Comparison of ENCODE assay signal across 8 cellular contexts in genomic region chr5:149552038-149552494, GRCh38. TPM values are rescaled to one million over a fixed set of nuclear protein-coding genes. Genes with fewer than 3 reads are reported as not detected.
A peak's percentile ranks its signal among the peaks of the same experiment; 100 is the strongest.
DNase-seq lines count a peak whose midpoint lies in the region; ATAC-seq, FAIRE-seq and TF ChIP-seq lines count a peak whose summit lies in the region.

No MANE protein-coding gene starts in this region.

- H4K20me1 ChIP-seq in PC-9 (ENCODE audit: insufficient read depth) (peaks cover 19% of the 10 kb centered on the region), endothelial cell of umbilical vein (replicated peaks; ENCODE audit: control insufficient read depth, extremely low read depth, insufficient read depth, low read length) (peaks cover 3% of the 10 kb centered on the region), osteoblast (ENCODE audit: insufficient read depth, low read length) (peaks cover 15% of the 10 kb centered on the region)

- H3K36me3 Mint-ChIP-seq in CD4-positive, alpha-beta T cell (ENCODE audit: low read depth), result peaks cover 44% of the 10 kb centered on the region

- intact Hi-C loops in CD4-positive, alpha-beta T cell (cut with DNase I, micrococcal nuclease), result loop anchor here (5.0 to 10.0 kb wide), 7 partner anchors 60 to 1703 kb away; partner anchors contain the start of genes ADRB2 (in 1 of the 2), FBXO38 (in 1 of the 2), GM2A (in 1 of the 2) and HMGXB3 (in 1 of the 2)
- intact Hi-C loops in PC-9 (cut with micrococcal nuclease; ENCODE audit: unreplicated experiment) (no loop called here), endothelial cell of umbilical vein (cut with micrococcal nuclease) (no loop called here)

- no peak for TF ChIP-seq POLR2A in endothelial cell of umbilical vein (IDR thresholded peaks at IDR 0.05; ENCODE audit: low read depth, low read length)

- dilution Hi-C loops in endothelial cell of umbilical vein (cut with MboI; ENCODE audit: extremely low pct_ligation_motif_present, low sequenced_read_pairs), result no loop called here

- no peak for FAIRE-seq in endothelial cell of umbilical vein (lab: Jason Lieb, UNC)

- no peaks in the 10 kb centered on the region for H3K27me3 ChIP-seq in CD4-positive, alpha-beta T cell (ENCODE audit: control insufficient read depth, insufficient read depth, low read length)
- H3K27me3 ChIP-seq in PC-9 (ENCODE audit: insufficient read depth, low read depth) (no peaks in the 10 kb centered on the region), endothelial cell of umbilical vein (ENCODE audit: control insufficient read depth in 2 of 2, insufficient read depth in 2 of 2, low read length in 2 of 2) (no peaks in the 10 kb centered on the region), osteoblast (ENCODE audit: insufficient read depth, low read length) (no peaks in the 10 kb centered on the region)

- H3K9me2 ChIP-seq in PC-9 (ENCODE audit: insufficient read depth), result no peaks in the 10 kb centered on the region

- peak overlapping the region; percentile 94 for H3K27ac ChIP-seq in CD4-positive, alpha-beta T cell (ENCODE audit: low read depth, low read length)
- peak overlapping the region; percentile 86 for H3K27ac ChIP-seq in PC-9
- peak overlapping the region; percentile 91 for H3K27ac ChIP-seq in endothelial cell of umbilical vein (ENCODE audit: insufficient read depth, low read depth, low read length)
- peak overlapping the region; percentile 100 for H3K27ac ChIP-seq in osteoblast (ENCODE audit: low read depth, low read length)

- H3K9me3 ChIP-seq in CD4-positive, alpha-beta T cell (ENCODE audit: control insufficient read depth, low read length), result no peaks in the 10 kb centered on the region
- no peaks in the 10 kb centered on the region for H3K9me3 ChIP-seq in PC-9 (ENCODE audit: insufficient read depth, low read depth)
- no peaks in the 10 kb centered on the region for H3K9me3 ChIP-seq in endothelial cell of umbilical vein (replicated peaks; ENCODE audit: control insufficient read depth, insufficient read depth, low read length)
- H3K9me3 ChIP-seq in osteoblast (ENCODE audit: low read depth, low read length), result no peaks in the 10 kb centered on the region

- H3K4me3 ChIP-seq in PC-9 (peak overlapping the region; percentile 82), endothelial cell of umbilical vein (replicated peaks in 1 of 3; ENCODE audit: insufficient read depth in 1 of 3, low read depth in 1 of 3, low read length in 3 of 3) (peak overlapping the region; percentile 36 to 81 (median 63)), osteoblast (ENCODE audit: insufficient read depth, low read length) (peak overlapping the region; percentile 100)

- no peaks in the 10 kb centered on the region for H3K27me3 Mint-ChIP-seq in CD4-positive, alpha-beta T cell

- no peak for ATAC-seq in CD4-positive, alpha-beta T cell (ENCODE audit: poor library complexity)
- no peak for ATAC-seq in GM19023 (IDR thresholded peaks at IDR 0.05; ENCODE audit: unreplicated experiment)

- H3K4me2 ChIP-seq in PC-9, result peak overlapping the region; percentile 81
- H3K4me2 ChIP-seq in endothelial cell of umbilical vein (ENCODE audit: insufficient read depth, low read length), result peak overlapping the region; percentile 88
- H3K4me2 ChIP-seq in osteoblast (ENCODE audit: insufficient read depth, low read length), result peak overlapping the region; percentile 85

- peak overlapping the region; percentile 70 for H3K9ac ChIP-seq in endothelial cell of umbilical vein (replicated peaks; ENCODE audit: extremely low read depth, insufficient read depth, low read length)

- no peak for DNase-seq in CD4-positive, alpha-beta T cell
- DNase-seq in PC-9 (no peak), endothelial cell of umbilical vein (ENCODE audit: low read depth, low spot score) (no peak), osteoblast (ENCODE audit: insufficient read length, low spot score, missing footprints) (no peak), cerebellum (ENCODE audit: low spot score) (no peak), cortex of kidney (lab: John Stamatoyannopoulos, UW) (no peak), SIG-M5 (lab: John Stamatoyannopoulos, UW) (no peak)

- no peaks in the 10 kb centered on the region for H3K9me3 Mint-ChIP-seq in CD4-positive, alpha-beta T cell

- peaks cover 29% of the 10 kb centered on the region for H3K36me3 ChIP-seq in PC-9 (ENCODE audit: low read depth)
- H3K36me3 ChIP-seq in endothelial cell of umbilical vein (ENCODE audit: control insufficient read depth in 2 of 2, extremely low read depth in 1 of 2, insufficient read depth in 2 of 2, low read length in 2 of 2), result peaks cover 0 to 3% of the 10 kb centered on the region in 2 experiments
- H3K36me3 ChIP-seq in osteoblast (ENCODE audit: insufficient read depth, low read length), result peaks cover 26% of the 10 kb centered on the region

- POLR2A ChIA-PET in CD4-positive, alpha-beta T cell (lab: Charles Lee), result interaction anchor here (0.8 to 4.3 kb wide), 20 partner anchors 10 to 861 kb away, joined by 3 to 42 read pairs (median 5); partner anchors contain the start of genes CD74, GRPEL2 and PCYOX1L
- POLR2A ChIA-PET in PC-9 (lab: Charles Lee; ENCODE audit: unreplicated experiment) (interaction anchor here (0.5 to 1.6 kb wide), 9 partner anchors 9 to 234 kb away, joined by 3 to 8 read pairs (median 4); no protein-coding TSS in a partner anchor), endothelial cell of umbilical vein (lab: Charles Lee) (interaction anchor here (1.0 to 3.4 kb wide), 3 partner anchors 10 to 66 kb away, joined by 3 to 34 read pairs (median 13); no protein-coding TSS in a partner anchor)

- H3K4me1 Mint-ChIP-seq in CD4-positive, alpha-beta T cell (ENCODE audit: low read depth), result peaks cover 30% of the 10 kb centered on the region

- CTCF ChIA-PET in CD4-positive, alpha-beta T cell (lab: Charles Lee), result interaction anchor here (0.6 to 2.4 kb wide), 19 partner anchors 9 to 207 kb away, joined by 3 to 12 read pairs (median 5); partner anchors contain the start of gene GRPEL2
- CTCF ChIA-PET in PC-9 (lab: Charles Lee), result interaction anchor here (0.6 to 1.8 kb wide), 11 partner anchors 9 to 427 kb away, joined by 3 to 21 read pairs (median 5); no protein-coding TSS in a partner anchor
- CTCF ChIA-PET in endothelial cell of umbilical vein (lab: Charles Lee), result interaction anchor here (0.7 to 3.4 kb wide), 18 partner anchors 9 to 185 kb away, joined by 3 to 40 read pairs (median 4); no protein-coding TSS in a partner anchor

- peak overlapping the region; percentile 98 for H3K27ac Mint-ChIP-seq in CD4-positive, alpha-beta T cell

- H2AFZ ChIP-seq in PC-9 (peak overlapping the region; percentile 67; the same call in 1 of the 2 replicates), endothelial cell of umbilical vein (ENCODE audit: low read depth, low read length) (peak overlapping the region; percentile 76), osteoblast (ENCODE audit: low read length) (peak overlapping the region; percentile 98)

- TF ChIP-seq CTCF in CD4-positive, alpha-beta T cell (IDR thresholded peaks at IDR 0.05), result peak; percentile 8
- TF ChIP-seq CTCF in PC-9 (conservative IDR thresholded peaks at IDR 0.05), result peak; percentile 47
- no peak for TF ChIP-seq CTCF in endothelial cell of umbilical vein (IDR thresholded peaks at IDR 0.05; ENCODE audit: extremely low read depth in 1 of 2, insufficient read depth in 1 of 2, low read depth in 1 of 2, low read length in 2 of 2)
- TF ChIP-seq CTCF in osteoblast (IDR thresholded peaks at IDR 0.05; ENCODE audit: extremely low read depth, low read depth, low read length), result no peak

- H3K79me2 ChIP-seq in PC-9 (ENCODE audit: low read depth) (peaks cover 65% of the 10 kb centered on the region), endothelial cell of umbilical vein (ENCODE audit: control insufficient read depth, insufficient read depth, low read length) (peaks cover 41% of the 10 kb centered on the region), osteoblast (ENCODE audit: insufficient read depth, low read length) (peaks cover 42% of the 10 kb centered on the region)

- H3K4me1 ChIP-seq in PC-9 (replicated peaks; ENCODE audit: insufficient read depth) (peaks cover 54% of the 10 kb centered on the region), endothelial cell of umbilical vein (ENCODE audit: control insufficient read depth, extremely low read depth, insufficient read depth, low read length) (peaks cover 25% of the 10 kb centered on the region), osteoblast (ENCODE audit: insufficient read depth, low read length) (peaks cover 18% of the 10 kb centered on the region)

- peaks cover 65% of the 10 kb centered on the region for H3F3A ChIP-seq in PC-9 (ENCODE audit: insufficient read depth, low read depth)

- H3K9me1 ChIP-seq in endothelial cell of umbilical vein (replicated peaks; ENCODE audit: control insufficient read depth, extremely low read depth, insufficient read depth, low read length), result no peaks in the 10 kb centered on the region

- H3K4me3 Mint-ChIP-seq in CD4-positive, alpha-beta T cell, result peak overlapping the region; percentile 99

- BruUV-seq in PC-9 (replicated peaks; lab: Mats Ljungman, UMichigan) (no TSS peak), endothelial cell of umbilical vein (replicated peaks; lab: Mats Ljungman, UMichigan) (no TSS peak)

TF ChIP-seq in endothelial cell of umbilical vein, 7 proteins besides CTCF, POLR2A, EP300 and RAD21 (continues in another document):
- no peak for TF ChIP-seq GATA2 (IDR thresholded peaks at IDR 0.05; ENCODE audit: insufficient read depth, insufficient read length, low read depth, low read length)

RNA-seq across cellular contexts. Expression of gene CSNK1A1, which starts 0.8 kb away (rescaled TPM):
- 100 to 1,000 TPM; 201 to 217 TPM for total RNA-seq in CD4-positive, alpha-beta T cell
- total RNA-seq in PC-9 (2021) (300 and 334 TPM in 2 replicates), endothelial cell of umbilical vein (253 and 259 TPM in 2 replicates), osteoblast (444 and 497 TPM in 2 replicates), cerebellum (223 TPM)
- polyA plus RNA-seq in endothelial cell of umbilical vein, result 69.7 and 74.1 TPM in 2 replicates
- polyA plus RNA-seq in endothelial cell of umbilical vein (2011; cell fraction: cytosol; rRNA removed), result 94.2 and 105 TPM in 2 replicates
- 104 and 117 TPM in 2 replicates for polyA plus RNA-seq in endothelial cell of umbilical vein (2011; cell fraction: nucleus; rRNA removed)
- 128 and 160 TPM in 2 replicates for polyA plus RNA-seq in endothelial cell of umbilical vein (2012)
- polyA minus RNA-seq in endothelial cell of umbilical vein, result 242 and 250 TPM in 2 replicates
- 114 TPM for polyA minus RNA-seq in endothelial cell of umbilical vein (2011; cell fraction: cytosol; rRNA and poly(A)+ RNA removed)
- 153 and 171 TPM in 2 replicates for polyA minus RNA-seq in endothelial cell of umbilical vein (2011; cell fraction: nucleus; rRNA and poly(A)+ RNA removed)

RNA-seq across cellular contexts. Expression of gene ARHGEF37, which starts 29.2 kb away (rescaled TPM):
- total RNA-seq in CD4-positive, alpha-beta T cell, result under 1 TPM in 1 of 2 experiments, not detected in 1; 0.41 TPM
- total RNA-seq in PC-9 (2021), result 5.5 and 8.6 TPM in 2 replicates
- total RNA-seq in endothelial cell of umbilical vein, result 7.0 and 7.1 TPM in 2 replicates
- 4.4 and 4.9 TPM in 2 replicates for polyA plus RNA-seq in endothelial cell of umbilical vein
- 3.6 and 4.3 TPM in 2 replicates for polyA plus RNA-seq in endothelial cell of umbilical vein (2011; cell fraction: cytosol; rRNA removed)
- polyA plus RNA-seq in endothelial cell of umbilical vein (2011; cell fraction: nucleus; rRNA removed), result 9.7 and 10.3 TPM in 2 replicates
- 2.7 and 3.2 TPM in 2 replicates for polyA plus RNA-seq in endothelial cell of umbilical vein (2012)
- 7.5 and 7.6 TPM in 2 replicates for polyA minus RNA-seq in endothelial cell of umbilical vein
- not detected for polyA minus RNA-seq in endothelial cell of umbilical vein (2011; cell fraction: cytosol; rRNA and poly(A)+ RNA removed)
- 6.9 and 7.0 TPM in 2 replicates for polyA minus RNA-seq in endothelial cell of umbilical vein (2011; cell fraction: nucleus; rRNA and poly(A)+ RNA removed)
- total RNA-seq in osteoblast, result 0.72 and 0.88 TPM in 2 replicates
- total RNA-seq in cerebellum, result 4.6 TPM

Comparison
In these comparisons a context has a peak if more than half of its experiments do, and no peak if none do; other contexts are left out.
1. CTCF ChIP-seq: peak in CD4-positive, alpha-beta T cell (single experiment) and PC-9 (single experiment); none in endothelial cell of umbilical vein (0 of 2) and osteoblast (single experiment).
2. intact Hi-C loops: an anchor here in CD4-positive, alpha-beta T cell (5.0 to 10.0 kb wide); none called in PC-9 and endothelial cell of umbilical vein.
3. Peak in every context shown above with its lines, with median percentiles within 50 percentile points of each other: H3K27ac ChIP-seq, H2AFZ ChIP-seq, H3K4me2 ChIP-seq and H3K4me3 ChIP-seq.